ENCODE assay signal across 8 cellular contexts in the genomic region with DNA sequence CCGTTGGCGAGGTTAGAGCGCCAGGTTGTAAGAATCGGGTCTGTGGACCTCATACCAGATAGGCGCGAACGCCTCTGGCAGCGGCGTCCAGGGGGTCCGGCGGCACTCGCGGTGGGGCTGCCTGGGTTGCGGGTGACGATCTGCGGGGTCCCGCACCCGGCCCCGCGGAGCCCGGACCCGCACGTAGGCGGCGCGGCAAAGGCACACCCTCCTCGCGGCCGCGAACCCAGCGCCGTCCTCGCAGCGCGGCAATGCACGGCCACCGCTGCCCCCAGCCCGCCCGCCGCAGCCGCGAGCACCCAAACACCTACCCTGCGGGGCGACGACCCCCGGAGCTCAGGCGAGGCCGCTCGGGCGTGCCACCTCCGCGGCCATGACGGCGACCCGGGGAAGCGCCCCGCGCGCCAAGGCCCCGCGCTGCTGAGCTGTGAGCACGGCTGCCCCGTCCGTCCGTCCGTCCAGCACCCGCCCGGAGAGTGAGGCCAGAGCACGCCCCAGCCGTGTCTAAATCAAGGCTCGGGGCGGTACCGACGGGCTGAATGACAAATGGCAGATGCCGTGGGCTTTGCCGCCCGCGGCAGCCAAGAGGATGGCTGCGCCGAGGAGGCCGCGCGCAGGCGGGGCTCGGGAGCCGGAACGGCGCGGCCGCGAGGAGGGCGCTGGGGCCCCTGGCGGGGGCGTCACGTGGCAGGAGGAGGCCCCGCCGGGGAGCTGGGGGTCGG. TPM values are rescaled to one million over a fixed set of nuclear protein-coding genes. Genes with fewer than 3 reads are reported as not detected.
DNase-seq lines count a peak whose midpoint lies in the region; ATAC-seq, FAIRE-seq and TF ChIP-seq lines count a peak whose summit lies in the region.

A gene with protein sequence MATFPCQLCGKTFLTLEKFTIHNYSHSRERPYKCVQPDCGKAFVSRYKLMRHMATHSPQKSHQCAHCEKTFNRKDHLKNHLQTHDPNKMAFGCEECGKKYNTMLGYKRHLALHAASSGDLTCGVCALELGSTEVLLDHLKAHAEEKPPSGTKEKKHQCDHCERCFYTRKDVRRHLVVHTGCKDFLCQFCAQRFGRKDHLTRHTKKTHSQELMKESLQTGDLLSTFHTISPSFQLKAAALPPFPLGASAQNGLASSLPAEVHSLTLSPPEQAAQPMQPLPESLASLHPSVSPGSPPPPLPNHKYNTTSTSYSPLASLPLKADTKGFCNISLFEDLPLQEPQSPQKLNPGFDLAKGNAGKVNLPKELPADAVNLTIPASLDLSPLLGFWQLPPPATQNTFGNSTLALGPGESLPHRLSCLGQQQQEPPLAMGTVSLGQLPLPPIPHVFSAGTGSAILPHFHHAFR (minus strand): TSS at position 481 of the 722 bp plus-strand sequence. CDS start 60,123 bp downstream, outside the sequence.

- no peaks in the 10 kb centered on the region for H3K9me3 Mint-ChIP-seq in activated CD8-positive, alpha-beta memory T cell treated with anti-CD3 and anti-CD28 coated beads, Interleukin-2, amount 10 ng/mL, durations not matched to agents 7 days and 5 days (ENCODE audit: low read depth)
- H3K9me3 Mint-ChIP-seq in natural killer cell: no peaks in the 10 kb centered on the region

- TF ChIP-seq CTCF in natural killer cell (IDR thresholded peaks at IDR 0.05): no peak

- peak; percentile 81 for DNase-seq in EH (ENCODE audit: low read depth)
- no peak for DNase-seq in Jurkat, Clone E6-1 (ENCODE audit: low read depth, low spot score)
- peak; percentile 48 for DNase-seq in activated CD8-positive, alpha-beta memory T cell treated with anti-CD3 and anti-CD28 coated beads, Interleukin-2, amount 10 ng/mL, durations not matched to agents 7 days and 5 days
- DNase-seq in fibroblast of peridontal ligament (ENCODE audit: extremely low read depth): peak; percentile 61
- no peak for DNase-seq in natural killer cell
- peak; percentile 75 for DNase-seq in urothelium cell line (ENCODE audit: low spot score)

- no peak within 1 kb of the TSS for H3K27ac Mint-ChIP-seq in activated CD8-positive, alpha-beta memory T cell treated with anti-CD3 and anti-CD28 coated beads, Interleukin-2, amount 10 ng/mL, durations not matched to agents 7 days and 5 days
- H3K27ac Mint-ChIP-seq in natural killer cell: no peak within 1 kb of the TSS

- peaks cover 27% of the 10 kb centered on the region for H3K27me3 Mint-ChIP-seq in activated CD8-positive, alpha-beta memory T cell treated with anti-CD3 and anti-CD28 coated beads, Interleukin-2, amount 10 ng/mL, durations not matched to agents 7 days and 5 days
- H3K27me3 Mint-ChIP-seq in natural killer cell (ENCODE audit: low read depth in 2 of 2): peaks cover 16 to 17% of the 10 kb centered on the region in 2 donors

- peak; percentile 62 for ATAC-seq in GM21526 (IDR thresholded peaks at IDR 0.05; ENCODE audit: low FRiP score, unreplicated experiment)
- ATAC-seq in activated CD8-positive, alpha-beta memory T cell treated with anti-CD3 and anti-CD28 coated beads, Interleukin-2, amount 10 ng/mL, durations not matched to agents 7 days and 5 days: peak; percentile 84
- peak; percentile 63 to 70 (median 68) for ATAC-seq in natural killer cell
- ATAC-seq in GM19035 (IDR thresholded peaks at IDR 0.05; ENCODE audit: unreplicated experiment): no peak

- peaks cover 9% of the 10 kb centered on the region for H3K4me1 Mint-ChIP-seq in activated CD8-positive, alpha-beta memory T cell treated with anti-CD3 and anti-CD28 coated beads, Interleukin-2, amount 10 ng/mL, durations not matched to agents 7 days and 5 days
- H3K4me1 Mint-ChIP-seq in natural killer cell: peaks cover 0 to 4% of the 10 kb centered on the region in 2 donors

- peak within 1 kb of the TSS; percentile 67 for H3K4me3 Mint-ChIP-seq in activated CD8-positive, alpha-beta memory T cell treated with anti-CD3 and anti-CD28 coated beads, Interleukin-2, amount 10 ng/mL, durations not matched to agents 7 days and 5 days
- H3K4me3 Mint-ChIP-seq in natural killer cell: peak within 1 kb of the TSS; percentile 80

- CTCF ChIA-PET in activated CD8-positive, alpha-beta memory T cell treated with anti-CD3 and anti-CD28 coated beads, Interleukin-2, amount 10 ng/mL, durations not matched to agents 7 days and 5 days (lab: Charles Lee): interaction anchor here (1.3 to 1.9 kb wide), 2 partner anchors 66 to 68 kb away, joined by 7 to 8 read pairs; no protein-coding TSS in a partner anchor

- intact Hi-C loops in natural killer cell (cut with micrococcal nuclease): no loop called here

- FAIRE-seq in urothelium cell line (lab: Jason Lieb, UNC): peak; percentile 5

- peak within 1 kb of the TSS; percentile 44 for H3K4me3 ChIP-seq in Jurkat, Clone E6-1 (ENCODE audit: low read length)

- H3K36me3 Mint-ChIP-seq in activated CD8-positive, alpha-beta memory T cell treated with anti-CD3 and anti-CD28 coated beads, Interleukin-2, amount 10 ng/mL, durations not matched to agents 7 days and 5 days: no peaks in the 10 kb centered on the region
- H3K36me3 Mint-ChIP-seq in natural killer cell: no peaks in the 10 kb centered on the region

RNA-seq across cellular contexts. Expression of the gene that starts here (rescaled TPM):
- 11.6 TPM for polyA plus RNA-seq in Jurkat, Clone E6-1 (2012; ENCODE audit: insufficient read depth, insufficient read length)
- total RNA-seq in activated CD8-positive, alpha-beta memory T cell treated with anti-CD3 and anti-CD28 coated beads, Interleukin-2, amount 10 ng/mL, durations not matched to agents 7 days and 5 days: 10 to 100 TPM; 14.7 to 23.0 TPM
- 10 to 100 TPM in 1 of 3 donors, 1 to 10 TPM in 2; 4.9 to 12.2 (median 6.8) TPM for total RNA-seq in natural killer cell

Comparison
In these comparisons a context has a peak if more than half of its experiments do, and no peak if none do; other contexts are left out.
1. DNase-seq: peak in EH (single experiment), activated CD8-positive, alpha-beta memory T cell treated with anti-CD3 and anti-CD28 coated beads, Interleukin-2, amount 10 ng/mL, durations not matched to agents 7 days and 5 days (single experiment), fibroblast of peridontal ligament (single experiment) and urothelium cell line (single experiment); none in Jurkat, Clone E6-1 (single experiment) and natural killer cell (single experiment).